ENCODE assay signal across 8 cellular contexts in genomic region chr19:35745328-35746086, GRCh38. TPM values are rescaled to one million over a fixed set of nuclear protein-coding genes. Genes with fewer than 3 reads are reported as not detected.
DNase-seq lines count a peak whose midpoint lies in the region; ATAC-seq and TF ChIP-seq lines count a peak whose summit lies in the region.

A gene with protein sequence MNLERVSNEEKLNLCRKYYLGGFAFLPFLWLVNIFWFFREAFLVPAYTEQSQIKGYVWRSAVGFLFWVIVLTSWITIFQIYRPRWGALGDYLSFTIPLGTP (plus strand): TSS chr19:35745651. CDS start chr19:35745931, 280 bp downstream.
TSS of gene U2AF1L4 (minus strand) at chr19:35745418. CDS start at chr19:35745391, 27 bp downstream.

- peak within 1 kb of the TSS; percentile 96 for H3K27ac ChIP-seq in ACC112 (ENCODE audit: low read depth, low read length)
- H3K27ac ChIP-seq in mammary epithelial cell (ENCODE audit: insufficient read depth, low read depth, low read length): peak within 1 kb of the TSS; percentile 90
- peak within 1 kb of the TSS; percentile 94 for H3K27ac ChIP-seq in iPS-20b (ENCODE audit: low read length)
- peak within 1 kb of the TSS; percentile 100 for H3K27ac ChIP-seq in skeletal muscle tissue (ENCODE audit: low read depth, low read length)

- in situ Hi-C loops in mammary epithelial cell (cut with MboI; ENCODE audit: low sequenced_read_pairs in 2 of 2): no loop called here

- H3K4me2 ChIP-seq in mammary epithelial cell (ENCODE audit: insufficient read depth, low read depth, low read length): peak within 1 kb of the TSS; percentile 83

- CTCF ChIA-PET in mammary epithelial cell (lab: Charles Lee; ENCODE audit: low non-redundant PET): interaction anchor here (0.6 kb wide), 1 partner anchor 97 kb away, joined by 3 read pairs; the partner anchor contains the start of gene COX6B1

- H3K79me2 ChIP-seq in ACC112 (ENCODE audit: control insufficient read depth, insufficient read depth, low read length, unreplicated experiment) (peaks cover 18% of the 10 kb centered on the region), mammary epithelial cell (ENCODE audit: insufficient read depth, low read length) (peaks cover 34% of the 10 kb centered on the region)

- no peaks in the 10 kb centered on the region for H3K27me3 ChIP-seq in ACC112 (ENCODE audit: insufficient read depth, low read length)
- H3K27me3 ChIP-seq in mammary epithelial cell (ENCODE audit: insufficient read depth, low read length): no peaks in the 10 kb centered on the region
- no peaks in the 10 kb centered on the region for H3K27me3 ChIP-seq in iPS-20b (ENCODE audit: insufficient read depth, low read length)
- H3K27me3 ChIP-seq in skeletal muscle tissue (ENCODE audit: control insufficient read depth in 3 of 3, insufficient read depth in 3 of 3, low read length in 3 of 3): no peaks in the 10 kb centered on the region

- dilution Hi-C loops in mammary epithelial cell (cut with HindIII; ENCODE audit: low sequenced_read_pairs): no loop called here

- H3K4me3 ChIP-seq in ACC112 (ENCODE audit: low read depth, low read length) (peak within 1 kb of the TSS; percentile 100), WI38 (ENCODE audit: low read depth, low read length) (peak within 1 kb of the TSS; percentile 94), mammary epithelial cell (replicated peaks in 1 of 3; ENCODE audit: insufficient read depth in 1 of 3, low read depth in 2 of 3, low read length in 3 of 3) (peak within 1 kb of the TSS; percentile 67 to 80 (median 74)), iPS-20b (ENCODE audit: low read length) (peak within 1 kb of the TSS; percentile 83), skeletal muscle tissue (ENCODE audit: low read length in 3 of 3) (peak within 1 kb of the TSS; percentile 91 to 98 (median 94))

- H3K9me3 ChIP-seq in mammary epithelial cell (replicated peaks; ENCODE audit: insufficient read depth, low read length) (no peaks in the 10 kb centered on the region), iPS-20b (ENCODE audit: insufficient read depth, low read depth, low read length) (no peaks in the 10 kb centered on the region), skeletal muscle tissue (ENCODE audit: control insufficient read depth in 3 of 3, low read length in 3 of 3) (no peaks in the 10 kb centered on the region)

- H3K36me3 ChIP-seq in ACC112 (ENCODE audit: insufficient read depth, low read length) (no peaks in the 10 kb centered on the region), mammary epithelial cell (ENCODE audit: insufficient read depth, low read length) (no peaks in the 10 kb centered on the region), iPS-20b (ENCODE audit: insufficient read depth, low read depth, low read length) (no peaks in the 10 kb centered on the region), skeletal muscle tissue (ENCODE audit: control insufficient read depth in 3 of 3, insufficient read depth in 3 of 3, low read length in 3 of 3) (peaks cover 10 to 16% (median 15%) of the 10 kb centered on the region in 3 donors)

- TF ChIP-seq CTCF in WI38 (IDR thresholded peaks at IDR 0.05; ENCODE audit: low read depth, low read length) (no peak), mammary epithelial cell (conservative IDR thresholded peaks at IDR 0.05 in 1 of 2, IDR thresholded peaks at IDR 0.05 in 1 of 2; ENCODE audit: extremely low read depth in 1 of 2, insufficient read depth in 1 of 2, low read depth in 1 of 2, low read length in 2 of 2) (no peak)

- TSS peak; percentile 56 for BruUV-seq in mammary epithelial cell (replicated peaks; lab: Mats Ljungman, UMichigan)

- ATAC-seq in GM18907 (IDR thresholded peaks at IDR 0.05; ENCODE audit: unreplicated experiment) (peak; percentile 41), HG03159 (IDR thresholded peaks at IDR 0.05; ENCODE audit: unreplicated experiment) (peak; percentile 42)

- H2AFZ ChIP-seq in ACC112 (ENCODE audit: low read length, unreplicated experiment): peak within 1 kb of the TSS; percentile 85
- H2AFZ ChIP-seq in mammary epithelial cell (ENCODE audit: low read depth, low read length): peak within 1 kb of the TSS; percentile 77

- intact Hi-C loops in mammary epithelial cell (cut with micrococcal nuclease): loop anchor here (1.0 to 2.0 kb wide), 2 partner anchors 28 to 185 kb away; no protein-coding TSS in a partner anchor

- H3K4me1 ChIP-seq in ACC112 (ENCODE audit: control insufficient read depth, insufficient read depth, low read length, unreplicated experiment): peaks cover 10% of the 10 kb centered on the region
- H3K4me1 ChIP-seq in mammary epithelial cell (ENCODE audit: insufficient read depth, low read length): peaks cover 18% of the 10 kb centered on the region
- H3K4me1 ChIP-seq in iPS-20b (ENCODE audit: insufficient read depth, low read length): peaks cover 3% of the 10 kb centered on the region; the same call in 1 of the 2 replicates
- H3K4me1 ChIP-seq in skeletal muscle tissue (ENCODE audit: control insufficient read depth in 3 of 3, insufficient read depth in 3 of 3, low read length in 3 of 3): peaks cover 32 to 62% (median 47%) of the 10 kb centered on the region in 3 donors

- DNase-seq in NCI-H226 (peak; percentile 97), mammary epithelial cell (peak; percentile 99)

- peak within 1 kb of the TSS; percentile 85 for H3K9ac ChIP-seq in mammary epithelial cell (ENCODE audit: insufficient read depth, low read length)
- H3K9ac ChIP-seq in iPS-20b (ENCODE audit: low read depth, low read length): peak within 1 kb of the TSS; percentile 97; the same call in 1 of the 2 replicates
- peak within 1 kb of the TSS; percentile 94 to 96 (median 95) for H3K9ac ChIP-seq in skeletal muscle tissue (ENCODE audit: low read depth in 1 of 3, low read length in 3 of 3)

- WGBS in mammary epithelial cell (ENCODE audit: low coverage, missing lambda C conversion rate): 2% methylated on average over 37 of the region's 40 CpGs

- no peaks in the 10 kb centered on the region for H4K20me1 ChIP-seq in mammary epithelial cell (ENCODE audit: insufficient read depth, low read length)

RNA-seq across cellular contexts. Expression of the first gene that starts in this region (rescaled TPM):
- total RNA-seq in mammary epithelial cell: 10 to 100 TPM in 1 of 2 donors, 1 to 10 TPM in 1; 8.7 to 55.4 TPM
- polyA plus RNA-seq in mammary epithelial cell: 33.7 TPM
- polyA minus RNA-seq in mammary epithelial cell: 40.9 TPM
- total RNA-seq in skeletal muscle tissue: 7.8 TPM

RNA-seq across cellular contexts. Expression of gene U2AF1L4, which starts in this region (rescaled TPM):
- total RNA-seq in mammary epithelial cell (10 to 100 TPM in 1 of 2 donors, 1 to 10 TPM in 1; 4.8 to 23.9 TPM), skeletal muscle tissue (3.7 TPM)
- 9.9 TPM for polyA plus RNA-seq in mammary epithelial cell
- 9.6 TPM for polyA minus RNA-seq in mammary epithelial cell

Comparison
In these comparisons a context has a peak if more than half of its experiments do, and no peak if none do; other contexts are left out.
1. Peak in every context shown above with its lines: DNase-seq, ATAC-seq, H3K4me3 ChIP-seq and H3K27ac ChIP-seq.